22 cellular contexts compared by ENCODE assay signal in the genomic region with DNA sequence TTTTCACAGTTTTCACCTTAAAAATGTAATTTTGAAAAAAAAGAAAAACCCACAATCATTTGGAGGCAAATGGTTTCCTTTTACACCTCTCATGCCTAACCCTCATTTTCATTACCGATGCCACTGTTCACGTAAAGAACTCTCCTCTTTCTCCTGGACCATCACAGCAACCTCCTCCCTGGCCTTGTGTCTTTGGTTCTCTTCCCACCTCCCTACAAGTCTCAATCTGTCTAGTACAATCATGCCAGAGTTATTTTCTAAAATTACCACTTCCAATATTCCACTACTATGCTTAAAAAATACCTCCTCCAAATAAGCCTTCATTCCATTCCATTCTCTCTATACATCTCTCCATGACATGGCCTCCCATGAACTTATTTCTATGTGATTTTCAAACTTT.
"Had no signal": no experiment of that assay in that cellular context is flagged by ENCODE, and none has a peak within 500 bp of the region (broad histone marks: within the 10 kb centered on the region; RNA-seq: fewer than 3 reads in every experiment).

No MANE protein-coding gene starts in this region.

- H3K27ac ChIP-seq: epithelial cell of prostate, esophagus squamous epithelium, gastrocnemius medialis, heart right ventricle, left lung, lower lobe of right lung had no signal

- DNase-seq: cortex of kidney; effector CD8-positive, alpha-beta T cell; effector memory CD8-positive, alpha-beta T cell; endodermal cell; erythroblast; esophagus squamous epithelium; foreskin fibroblast; foreskin melanocyte; gastrocnemius medialis; glutamatergic neuron; head of caudate nucleus; heart right ventricle; hippocampal formation; left cardiac atrium; left lung; left ventricle myocardium superior; lower lobe of right lung; mesenchymal stem cell; mucosa of descending colon; naive B cell; naive thymus-derived CD8-positive, alpha-beta T cell had no signal
